9 cellular contexts compared by ENCODE assay signal in the genomic region with DNA sequence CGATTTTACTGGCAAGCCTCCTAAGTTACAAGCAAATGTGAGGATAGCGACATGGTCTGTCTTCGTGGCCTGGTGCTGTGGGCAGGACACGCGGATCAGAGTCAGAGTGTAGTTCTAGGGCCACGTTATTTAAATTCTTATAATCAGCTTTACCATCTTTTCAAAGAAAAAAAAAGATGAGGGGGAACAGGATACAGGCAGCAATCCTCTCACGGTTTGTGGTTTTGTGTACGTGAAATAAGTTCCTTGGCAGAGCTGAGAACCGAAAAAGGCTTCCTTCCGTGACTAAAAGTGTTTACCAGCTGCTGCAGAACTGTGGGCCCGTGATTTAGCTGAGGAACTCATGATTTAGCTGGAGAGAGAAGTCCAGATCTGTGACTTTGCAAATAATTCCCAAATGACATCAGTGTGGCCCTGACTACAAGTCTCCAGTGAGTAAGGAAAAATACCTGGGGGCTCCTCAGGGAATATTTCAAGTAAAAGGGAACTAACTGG. TPM values are rescaled to one million over a fixed set of nuclear protein-coding genes. Genes with fewer than 3 reads are reported as not detected.
DNase-seq lines count a peak whose midpoint lies in the region; ATAC-seq, FAIRE-seq and TF ChIP-seq lines count a peak whose summit lies in the region.
"Had no signal": no experiment of that assay in that cellular context is flagged by ENCODE, and none has a peak within 500 bp of the region (broad histone marks: within the 10 kb centered on the region; RNA-seq: fewer than 3 reads in every experiment).

No MANE protein-coding gene starts in this region.

- no peaks in the 10 kb centered on the region for H3K9me2 ChIP-seq in Karpas-422 (replicated peaks; ENCODE audit: insufficient read depth, low read length)

- peak overlapping the region; percentile 24 for H3K4me2 ChIP-seq in Karpas-422 (ENCODE audit: low read depth, low read length, poor library complexity, severe bottlenecking)

- H3K27ac ChIP-seq in Karpas-422 (ENCODE audit: low read length) (peak overlapping the region; percentile 78), kidney (ENCODE audit: low read depth in 2 of 2, low read length in 2 of 2) (peak overlapping the region; percentile 47 to 71), suprapubic skin (peak overlapping the region; percentile 69)

- TF ChIP-seq EP300 in suprapubic skin (IDR thresholded peaks at IDR 0.05), result no peak

- WGBS in suprapubic skin, result 29% methylated on average over 11 of the region's 11 CpGs

- H3K4me3 ChIP-seq in GM12865 (ENCODE audit: low read depth, low read length) (peak overlapping the region; percentile 28), Karpas-422 (ENCODE audit: low read length) (no peak overlapping the region), kidney (ENCODE audit: low read length in 2 of 2) (no peak overlapping the region), suprapubic skin (no peak overlapping the region)

- H3K4me3 Mint-ChIP-seq in activated T-cell treated with anti-CD3 and anti-CD28 coated beads, Interleukin-2, amount 50 U/mL, for 72 hours, result peak overlapping the region; percentile 34 to 76

- H3K9me3 ChIP-seq in Karpas-422 (ENCODE audit: low read length) (no peaks in the 10 kb centered on the region), kidney (ENCODE audit: control insufficient read depth in 1 of 2, low read length in 2 of 2) (no peaks in the 10 kb centered on the region), suprapubic skin (no peaks in the 10 kb centered on the region)

- H3K4me1 ChIP-seq in Karpas-422 (ENCODE audit: low read length), result peaks cover 52% of the 10 kb centered on the region
- peaks cover 0 to 4% of the 10 kb centered on the region in 2 donors for H3K4me1 ChIP-seq in kidney (ENCODE audit: control insufficient read depth in 1 of 2, insufficient read depth in 1 of 2, low read depth in 1 of 2, low read length in 2 of 2)
- peaks cover 43% of the 10 kb centered on the region for H3K4me1 ChIP-seq in suprapubic skin

- no peaks in the 10 kb centered on the region for H3K79me2 ChIP-seq in Karpas-422 (ENCODE audit: low read length)

- peaks cover 7% of the 10 kb centered on the region for H3K27me3 Mint-ChIP-seq in activated T-cell treated with anti-CD3 and anti-CD28 coated beads, Interleukin-2, amount 50 U/mL, for 72 hours (ENCODE audit: low read depth)

- H3K36me3 ChIP-seq in Karpas-422 (ENCODE audit: insufficient read depth, low read length) (no peaks in the 10 kb centered on the region), kidney (ENCODE audit: control insufficient read depth in 1 of 2, insufficient read depth in 2 of 2, low read length in 2 of 2) (peaks cover 0 to 6% of the 10 kb centered on the region in 2 donors), suprapubic skin (no peaks in the 10 kb centered on the region)

- no peaks in the 10 kb centered on the region for H4K20me1 ChIP-seq in Karpas-422 (ENCODE audit: insufficient read depth, low read depth, low read length)

- TF ChIP-seq CTCF in GM12865 (IDR thresholded peaks at IDR 0.05; ENCODE audit: insufficient read depth, low read depth, low read length, missing control alignments) (no peak), kidney (IDR thresholded peaks at IDR 0.05; ENCODE audit: borderline replicate concordance, extremely low read depth, insufficient read depth) (no peak), suprapubic skin (IDR thresholded peaks at IDR 0.05) (no peak)

- peak overlapping the region; percentile 89 for H3K27ac Mint-ChIP-seq in activated T-cell treated with anti-CD3 and anti-CD28 coated beads, Interleukin-2, amount 50 U/mL, for 72 hours

- no peak for FAIRE-seq in kidney (lab: Jason Lieb, UNC)
- FAIRE-seq: islet of Langerhans had no signal

- H3K27me3 ChIP-seq in Karpas-422 (ENCODE audit: low read length) (no peaks in the 10 kb centered on the region), suprapubic skin (no peaks in the 10 kb centered on the region)

- H3K9ac ChIP-seq in Karpas-422 (ENCODE audit: low read length) (peak overlapping the region; percentile 50), kidney (ENCODE audit: low read length in 2 of 2) (no peak overlapping the region)

- H2AFZ ChIP-seq in Karpas-422 (ENCODE audit: low read length), result peak overlapping the region; percentile 22

- DNase-seq in GM12865 (ENCODE audit: low read depth) (peak; percentile 95), Karpas-422 (peak; percentile 73), kidney (no peak), suprapubic skin (ENCODE audit: low spot score in 2 of 2) (no peak), NCI-H82 (lab: John Stamatoyannopoulos, UW) (no peak)
- peak; percentile 46 to 53 for DNase-seq in activated T-cell treated with anti-CD3 and anti-CD28 coated beads, Interleukin-2, amount 50 U/mL, for 72 hours
- no peak for DNase-seq in effector CD8-positive, alpha-beta T cell (lab: John Stamatoyannopoulos, UW)

- peaks cover 56% of the 10 kb centered on the region for H3K4me1 Mint-ChIP-seq in activated T-cell treated with anti-CD3 and anti-CD28 coated beads, Interleukin-2, amount 50 U/mL, for 72 hours (ENCODE audit: low read depth)

- TF ChIP-seq POLR2A in suprapubic skin (IDR thresholded peaks at IDR 0.05), result no peak

- no peaks in the 10 kb centered on the region for H3K36me3 Mint-ChIP-seq in activated T-cell treated with anti-CD3 and anti-CD28 coated beads, Interleukin-2, amount 50 U/mL, for 72 hours (ENCODE audit: insufficient read depth in 2 of 2)

- peak; percentile 63 for ATAC-seq in GM21717 (IDR thresholded peaks at IDR 0.05; ENCODE audit: unreplicated experiment)
- peak; percentile 78 to 79 for ATAC-seq in activated T-cell treated with anti-CD3 and anti-CD28 coated beads, Interleukin-2, amount 50 U/mL, for 72 hours (replicated peaks in 1 of 2)

- H3K9me3 Mint-ChIP-seq in activated T-cell treated with anti-CD3 and anti-CD28 coated beads, Interleukin-2, amount 50 U/mL, for 72 hours, result no peaks in the 10 kb centered on the region

- intact Hi-C loops in kidney (cut with DNase I), result no loop called here

RNA-seq across cellular contexts. Expression of gene RCBTB2, which starts 27.2 kb away (rescaled TPM):
- total RNA-seq in Karpas-422 (2014; rRNA removed; shearing (Covaris generic); ENCODE audit: low replicate concordance), result 20.2 and 25.6 TPM in 2 replicates
- 1 to 10 TPM; 2.6 to 2.7 TPM for total RNA-seq in activated T-cell treated with anti-CD3 and anti-CD28 coated beads, Interleukin-2, amount 50 U/mL, for 72 hours
- total RNA-seq in kidney (19.6 TPM), suprapubic skin (1 to 10 TPM; 2.9 to 5.8 (median 4.4) TPM)
- polyA plus RNA-seq in kidney (ENCODE audit: insufficient read depth, low read depth, low replicate concordance), result 17.0 TPM

Comparison
In these comparisons a context has a peak if more than half of its experiments do, and no peak if none do; other contexts are left out.
1. DNase-seq: peak in GM12865 (single experiment), Karpas-422 (single experiment) and activated T-cell treated with anti-CD3 and anti-CD28 coated beads, Interleukin-2, amount 50 U/mL, for 72 hours (2 of 2); none in kidney (single experiment), suprapubic skin (0 of 2), effector CD8-positive, alpha-beta T cell (single experiment) and NCI-H82 (single experiment).
2. Peak in every context shown above with its lines, with median percentiles within 50 percentile points of each other: H3K27ac ChIP-seq.